19 cellular contexts compared by ENCODE assay signal in the genomic region with DNA sequence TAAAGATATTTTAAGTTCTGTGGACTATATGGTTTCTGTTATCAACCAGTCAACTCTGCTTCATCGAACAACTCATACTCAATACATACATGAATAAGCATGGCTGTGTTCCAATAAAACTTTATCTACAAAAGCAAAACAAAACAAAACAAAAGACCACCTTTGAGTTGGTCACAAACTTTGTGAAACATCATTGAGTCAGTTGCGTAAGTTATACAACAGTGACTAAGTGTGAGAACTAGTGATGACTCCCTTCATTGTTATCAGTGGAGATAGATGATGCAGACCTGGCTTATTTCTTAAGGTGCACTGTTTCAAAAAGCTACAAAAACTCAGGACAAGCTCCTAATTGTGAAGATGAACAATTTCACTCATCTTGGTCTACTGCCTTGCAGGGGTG. TPM values are rescaled to one million over a fixed set of nuclear protein-coding genes. Genes with fewer than 3 reads are reported as not detected.
DNase-seq lines count a peak whose midpoint lies in the region; ATAC-seq and TF ChIP-seq lines count a peak whose summit lies in the region.
"Had no signal": no experiment of that assay in that cellular context is flagged by ENCODE, and none has a peak within 500 bp of the region (broad histone marks: within the 10 kb centered on the region; RNA-seq: fewer than 3 reads in every experiment).

No MANE protein-coding gene starts in this region.

- DNase-seq in A172 (ENCODE audit: low spot score): peak; percentile 20
- DNase-seq in HT1080 (ENCODE audit: low read depth): peak; percentile 11
- DNase-seq in RWPE1 (ENCODE audit: low spot score): peak; percentile 64
- peak; percentile 53 for DNase-seq in fibroblast of mammary gland (ENCODE audit: low read depth)
- no peak for DNase-seq in uterus
- no peak for DNase-seq in activated CD4-positive, alpha-beta T cell treated with anti-CD3 and anti-CD28 coated beads for 4 hours
- DNase-seq in activated CD4-positive, alpha-beta T cell treated with anti-CD3 and anti-CD28 coated beads, Interleukin-2, amount 50 U/mL, for 4 hours: no peak
- DNase-seq: DND-41, H7, Kasumi-1, NCI-H1417 treated with DMSO at 0.1 percent for 48 hours, NCI-H1930, NCI-H2171, NCI-H446 treated with DMSO at 0.1 percent for 48 hours, Peyer's patch, SHP77 treated with DMSO at 0.1 percent for 48 hours had no signal

- H3K4me1 ChIP-seq in uterus: no peaks in the 10 kb centered on the region
- H3K4me1 ChIP-seq: Peyer's patch had no signal

- H3K4me3 Mint-ChIP-seq in activated T-helper 17 cell treated with anti-CD3 and anti-CD28 coated beads, Interleukin-2, amount 50 U/mL, for 72 hours: no peak overlapping the region

- no peaks in the 10 kb centered on the region for H3K36me3 ChIP-seq in uterus
- H3K36me3 ChIP-seq: Peyer's patch had no signal

- H3K9me3 ChIP-seq in uterus: no peaks in the 10 kb centered on the region
- H3K9me3 ChIP-seq: Peyer's patch had no signal

- no peak overlapping the region for H3K27ac ChIP-seq in RWPE1
- no peak overlapping the region for H3K27ac ChIP-seq in uterus
- H3K27ac ChIP-seq: C4-2B, Peyer's patch had no signal

- intact Hi-C loops in uterus (cut with DNase I; ENCODE audit: low total_unique reads): no loop called here

- ATAC-seq in activated T-helper 17 cell treated with anti-CD3 and anti-CD28 coated beads, Interleukin-2, amount 50 U/mL, for 72 hours (replicated peaks): no peak

- H3K27ac Mint-ChIP-seq in activated T-helper 17 cell treated with anti-CD3 and anti-CD28 coated beads, Interleukin-2, amount 50 U/mL, for 72 hours: no peak overlapping the region

- CTCF ChIA-PET in RWPE1 (lab: Yijun Ruan, JAX): interaction anchor here (0.6 to 1.4 kb wide), 2 partner anchors 91 to 149 kb away, joined by 3 to 7 read pairs; no protein-coding TSS in a partner anchor

- H3K4me1 Mint-ChIP-seq in activated T-helper 17 cell treated with anti-CD3 and anti-CD28 coated beads, Interleukin-2, amount 50 U/mL, for 72 hours: peaks cover 7% of the 10 kb centered on the region

- no peaks in the 10 kb centered on the region for H3K9me3 Mint-ChIP-seq in activated T-helper 17 cell treated with anti-CD3 and anti-CD28 coated beads, Interleukin-2, amount 50 U/mL, for 72 hours

- H3K27me3 ChIP-seq in uterus: no peaks in the 10 kb centered on the region
- H3K27me3 ChIP-seq: Peyer's patch had no signal

- TF ChIP-seq CTCF in RWPE1 (conservative IDR thresholded peaks at IDR 0.05; ENCODE audit: low read depth) (no peak), fibroblast of mammary gland (conservative IDR thresholded peaks at IDR 0.05; ENCODE audit: control insufficient read depth, insufficient read depth, low read depth, low read length) (no peak), uterus (IDR thresholded peaks at IDR 0.05) (no peak)

- H3K27me3 Mint-ChIP-seq in activated T-helper 17 cell treated with anti-CD3 and anti-CD28 coated beads, Interleukin-2, amount 50 U/mL, for 72 hours: peaks cover 29% of the 10 kb centered on the region

- H3K36me3 Mint-ChIP-seq in activated T-helper 17 cell treated with anti-CD3 and anti-CD28 coated beads, Interleukin-2, amount 50 U/mL, for 72 hours (ENCODE audit: low read depth): no peaks in the 10 kb centered on the region

- TF ChIP-seq POLR2A in uterus (IDR thresholded peaks at IDR 0.05): no peak

- H3K4me3 ChIP-seq in fibroblast of mammary gland (ENCODE audit: control insufficient read depth, low read depth, low read length): no peak overlapping the region
- H3K4me3 ChIP-seq in uterus: no peak overlapping the region
- H3K4me3 ChIP-seq: Peyer's patch had no signal

- POLR2A ChIA-PET in RWPE1 (lab: Yijun Ruan, JAX; ENCODE audit: low non-redundant PET): no interaction called here

RNA-seq across cellular contexts. Expression of gene KLK4, which starts 14.5 kb away (rescaled TPM):
- total RNA-seq in A172 (2014; rRNA removed; shearing (Covaris generic)): not detected in 2 replicates
- not detected in 2 replicates for total RNA-seq in HT1080 (2014; rRNA removed; shearing (Covaris generic))
- polyA plus RNA-seq in HT1080 (2015; cell fraction: cytosol; rRNA removed): not detected in 2 replicates
- polyA plus RNA-seq in HT1080 (2015; cell fraction: nucleus; rRNA removed): not detected in 2 replicates
- 1 to 10 TPM in 1 of 4 donors, not detected in 3; 3.4 TPM for total RNA-seq in uterus
- total RNA-seq in activated T-helper 17 cell treated with anti-CD3 and anti-CD28 coated beads, Interleukin-2, amount 50 U/mL, for 72 hours: not detected
- total RNA-seq: A673, H7 had no signal

RNA-seq across cellular contexts. Expression of gene KLK5, which starts 27.1 kb away (rescaled TPM):
- total RNA-seq in A172 (2014; rRNA removed; shearing (Covaris generic)): not detected in 2 replicates
- not detected in 2 replicates for total RNA-seq in HT1080 (2014; rRNA removed; shearing (Covaris generic))
- not detected in 2 replicates for polyA plus RNA-seq in HT1080 (2015; cell fraction: cytosol; rRNA removed)
- polyA plus RNA-seq in HT1080 (2015; cell fraction: nucleus; rRNA removed): not detected in 2 replicates
- 1 to 10 TPM in 1 of 4 donors, under 1 TPM in 1, not detected in 2; 0.69 to 1.0 TPM for total RNA-seq in uterus
- not detected for total RNA-seq in activated T-helper 17 cell treated with anti-CD3 and anti-CD28 coated beads, Interleukin-2, amount 50 U/mL, for 72 hours
- total RNA-seq: A673, H7, Peyer's patch had no signal

RNA-seq across cellular contexts. Expression of gene KLK6, which starts 43.7 kb away (rescaled TPM):
- total RNA-seq in A172 (2014; rRNA removed; shearing (Covaris generic)): 0.07 and 0.12 TPM in 2 replicates
- total RNA-seq in HT1080 (2014; rRNA removed; shearing (Covaris generic)): 0.20 TPM in 1 of 2 replicates, not detected in the other
- 0.07 and 0.11 TPM in 2 replicates for polyA plus RNA-seq in HT1080 (2015; cell fraction: cytosol; rRNA removed)
- 0.52 TPM in 1 of 2 replicates, not detected in the other for polyA plus RNA-seq in HT1080 (2015; cell fraction: nucleus; rRNA removed)
- total RNA-seq in uterus: 1 to 10 TPM in 1 of 4 donors, under 1 TPM in 1, not detected in 2; 0.46 to 1.0 TPM
- not detected for total RNA-seq in activated T-helper 17 cell treated with anti-CD3 and anti-CD28 coated beads, Interleukin-2, amount 50 U/mL, for 72 hours
- total RNA-seq: A673, Peyer's patch had no signal

RNA-seq across cellular contexts. Expression of gene KLK2, which starts 52.5 kb away (rescaled TPM):
- not detected in 2 replicates for total RNA-seq in A172 (2014; rRNA removed; shearing (Covaris generic))
- total RNA-seq in HT1080 (2014; rRNA removed; shearing (Covaris generic)): not detected in 2 replicates
- 0.11 TPM in 1 of 2 replicates, not detected in the other for polyA plus RNA-seq in HT1080 (2015; cell fraction: cytosol; rRNA removed)
- 0.67 and 1.1 TPM in 2 replicates for polyA plus RNA-seq in HT1080 (2015; cell fraction: nucleus; rRNA removed)
- under 1 TPM in 1 of 4 donors, not detected in 3; 0.41 TPM for total RNA-seq in uterus
- total RNA-seq in activated T-helper 17 cell treated with anti-CD3 and anti-CD28 coated beads, Interleukin-2, amount 50 U/mL, for 72 hours: under 1 TPM in 1 of 2 donors, not detected in 1; 0.24 TPM
- total RNA-seq: A673, H7, Peyer's patch had no signal

RNA-seq across cellular contexts. Expression of gene KLK7, which starts 58.0 kb away (rescaled TPM):
- total RNA-seq in A172 (2014; rRNA removed; shearing (Covaris generic)): not detected in 2 replicates
- not detected in 2 replicates for total RNA-seq in HT1080 (2014; rRNA removed; shearing (Covaris generic))
- not detected in 2 replicates for polyA plus RNA-seq in HT1080 (2015; cell fraction: cytosol; rRNA removed)
- polyA plus RNA-seq in HT1080 (2015; cell fraction: nucleus; rRNA removed): not detected in 2 replicates
- total RNA-seq in uterus: 1 to 10 TPM in 1 of 4 donors, under 1 TPM in 1, not detected in 2; 0.14 to 1.1 TPM
- total RNA-seq in activated T-helper 17 cell treated with anti-CD3 and anti-CD28 coated beads, Interleukin-2, amount 50 U/mL, for 72 hours: not detected
- total RNA-seq: A673 had no signal

Comparison
In these comparisons a context has a peak if more than half of its experiments do, and no peak if none do; other contexts are left out.
1. DNase-seq: peak in A172 (single experiment), HT1080 (single experiment), RWPE1 (single experiment) and fibroblast of mammary gland (single experiment); none in uterus (0 of 2), activated CD4-positive, alpha-beta T cell treated with anti-CD3 and anti-CD28 coated beads for 4 hours (0 of 2) and activated CD4-positive, alpha-beta T cell treated with anti-CD3 and anti-CD28 coated beads, Interleukin-2, amount 50 U/mL, for 4 hours (0 of 2).